21 cellular contexts compared by ENCODE assay signal in genomic region chr6:135600931-135601330, GRCh38.
A peak's percentile ranks its signal among the peaks of the same experiment; 100 is the strongest.
DNase-seq lines count a peak whose midpoint lies in the region; ATAC-seq, FAIRE-seq and TF ChIP-seq lines count a peak whose summit lies in the region.
"Had no signal": no experiment of that assay in that cellular context is flagged by ENCODE, and none has a peak within 500 bp of the region (broad histone marks: within the 10 kb centered on the region; RNA-seq: fewer than 3 reads in every experiment).

No MANE protein-coding gene starts in this region.

- no peaks in the 10 kb centered on the region for H3K36me3 ChIP-seq in bronchial epithelial cell (ENCODE audit: control insufficient read depth, insufficient read depth, low read length)

- no peak for FAIRE-seq in bronchial epithelial cell (lab: Jason Lieb, UNC)
- FAIRE-seq: GM18507 had no signal

- no peak for ATAC-seq in HG02763 (IDR thresholded peaks at IDR 0.05; ENCODE audit: unreplicated experiment)
- ATAC-seq: CD8-positive, alpha-beta T cell; Right ventricle myocardium inferior; T-cell had no signal

- H3K4me3 ChIP-seq in bronchial epithelial cell (ENCODE audit: low read depth, low read length), result no peak overlapping the region
- H3K4me3 ChIP-seq: PC-9 had no signal

- TF ChIP-seq CTCF in bronchial epithelial cell (IDR thresholded peaks at IDR 0.05; ENCODE audit: insufficient read depth, low read length, severe bottlenecking), result no peak

- DNase-seq in SHP77 (lab: John Stamatoyannopoulos, UW) (peak; percentile 20 to 25), SHP77 treated with DMSO at 0.1 percent for 48 hours (lab: John Stamatoyannopoulos, UW) (no peak), NCI-H2171 (lab: John Stamatoyannopoulos, UW) (peak; percentile 29), bronchial epithelial cell (ENCODE audit: low read depth) (peak; percentile 57), dermis blood vessel endothelial cell (no peak), NCI-H146 (lab: John Stamatoyannopoulos, UW) (no peak)
- DNase-seq: Caco-2; CD8-positive, alpha-beta T cell; H9; IMR-90; MM.1S; NCI-H1694; NCI-H2081; NCI-H226; NCI-H524; NCI-H774; T-cell had no signal

- no peaks in the 10 kb centered on the region for H3K27me3 ChIP-seq in bronchial epithelial cell (ENCODE audit: control insufficient read depth, insufficient read depth, low read length)

Comparison
In these comparisons a context has a peak if more than half of its experiments do, and no peak if none do; other contexts are left out.
1. DNase-seq: peak in SHP77 (2 of 2), NCI-H2171 (single experiment) and bronchial epithelial cell (single experiment); none in SHP77 treated with DMSO at 0.1 percent for 48 hours (single experiment), dermis blood vessel endothelial cell (single experiment) and NCI-H146 (single experiment).